Comparison of ENCODE assay signal across 29 cellular contexts in genomic region chr13:75170321-75170720, GRCh38.
"Had no signal": no experiment of that assay in that cellular context is flagged by ENCODE, and none has a peak within 500 bp of the region (broad histone marks: within the 10 kb centered on the region; RNA-seq: fewer than 3 reads in every experiment).

No MANE protein-coding gene starts in this region.

- DNase-seq: activated B cell treated with CpG ODN at 0.5 μM for 24 hours; activated CD4-positive, alpha-beta T cell treated with anti-CD3 and anti-CD28 coated beads for 1 hour; activated CD4-positive, alpha-beta T cell treated with anti-CD3 and anti-CD28 coated beads, Interleukin-2, amount 10 ng/mL, durations not matched to agents 24 days and 14 days; activated CD4-positive, alpha-beta T cell treated with anti-CD3 and anti-CD28 coated beads, Interleukin-2, amount 50 U/mL, for 48 hours; activated CD8-positive, alpha-beta memory T cell treated with anti-CD3 and anti-CD28 coated beads, Interleukin-2, amount 10 ng/mL, durations not matched to agents 7 days and 5 days; activated effector memory CD4-positive, alpha-beta T cell treated with Interleukin-2 at 50 U/mL for 16 hours; activated naive CD4-positive, alpha-beta T cell treated with Interleukin-2 at 50 U/mL for 16 hours; activated naive CD8-positive, alpha-beta T cell treated with anti-CD3 and anti-CD28 coated beads, Interleukin-2, amount 50 U/mL, for 24 hours; activated T-cell treated with anti-CD3 and anti-CD28 coated beads, Interleukin-2, amount 50 U/mL, for 24 hours; amniotic stem cell; body of pancreas; MG63; MV-4-11; NCI-H1092 treated with DMSO at 0.1 percent for 48 hours; NCI-H1417 treated with DMSO at 0.1 percent for 48 hours; NCI-H1694; NCI-H2029; NCI-H2107; NCI-H2171 treated with DMSO at 0.1 percent for 48 hours; NCI-H226; NCI-H526; NCI-H82; SIG-M5; T-helper 17 cell; T-helper 9 cell had no signal

- H3K4me3 Mint-ChIP-seq: activated B cell treated with CpG ODN at 0.5 μM for 24 hours; activated CD4-positive, alpha-beta T cell treated with anti-CD3 and anti-CD28 coated beads, Interleukin-2, amount 10 ng/mL, durations not matched to agents 24 days and 14 days; activated CD8-positive, alpha-beta memory T cell treated with anti-CD3 and anti-CD28 coated beads, Interleukin-2, amount 10 ng/mL, durations not matched to agents 7 days and 5 days; activated naive CD8-positive, alpha-beta T cell treated with anti-CD3 and anti-CD28 coated beads, Interleukin-2, amount 50 U/mL, for 24 hours; activated T-cell treated with anti-CD3 and anti-CD28 coated beads, Interleukin-2, amount 50 U/mL, for 24 hours; activated T-helper 1 cell treated with anti-CD3 and anti-CD28 coated beads, Interleukin-12 subunit alpha, Interleukin-12 subunit beta, Interleukin-2, Interleukin-4 antibody, amounts not matched to agents 30 ng/mL and 10 ng/mL and 1 ng/mL, durations not matched to agents 14 hours and 24 hours and 36 hours; T-helper 17 cell had no signal

- H3K27ac ChIP-seq: ascending aorta, body of pancreas, cardiac muscle cell had no signal

- ATAC-seq: activated CD8-positive, alpha-beta memory T cell treated with anti-CD3 and anti-CD28 coated beads, Interleukin-2, amount 10 ng/mL, durations not matched to agents 7 days and 5 days; activated naive CD4-positive, alpha-beta T cell treated with anti-CD3 and anti-CD28 coated beads, Interleukin-2, amount 50 U/mL, for 72 hours; activated naive CD8-positive, alpha-beta T cell treated with anti-CD3 and anti-CD28 coated beads, Interleukin-2, amount 50 U/mL, for 24 hours; body of pancreas; T-helper 17 cell had no signal

- H3K36me3 ChIP-seq: ascending aorta, cardiac muscle cell, MG63 had no signal

- H3K27me3 ChIP-seq: ascending aorta, body of pancreas, cardiac muscle cell, MG63 had no signal

- H3K4me1 ChIP-seq: ascending aorta, body of pancreas had no signal

- H3K36me3 Mint-ChIP-seq: activated CD8-positive, alpha-beta memory T cell treated with anti-CD3 and anti-CD28 coated beads, Interleukin-2, amount 10 ng/mL, durations not matched to agents 7 days and 5 days; activated naive CD4-positive, alpha-beta T cell treated with anti-CD3 and anti-CD28 coated beads, Interleukin-2, amount 50 U/mL, for 72 hours had no signal

- H3K9me3 ChIP-seq: ascending aorta, body of pancreas, MG63 had no signal

- H3K27ac Mint-ChIP-seq: activated B cell treated with CpG ODN at 0.5 μM for 24 hours; activated CD4-positive, alpha-beta T cell treated with anti-CD3 and anti-CD28 coated beads, Interleukin-2, amount 10 ng/mL, durations not matched to agents 24 days and 14 days; activated CD8-positive, alpha-beta memory T cell treated with anti-CD3 and anti-CD28 coated beads, Interleukin-2, amount 10 ng/mL, durations not matched to agents 7 days and 5 days; activated naive CD4-positive, alpha-beta T cell treated with anti-CD3 and anti-CD28 coated beads, Interleukin-2, amount 50 U/mL, for 72 hours; activated naive CD8-positive, alpha-beta T cell treated with anti-CD3 and anti-CD28 coated beads, Interleukin-2, amount 50 U/mL, for 24 hours; activated T-cell treated with anti-CD3 and anti-CD28 coated beads, Interleukin-2, amount 50 U/mL, for 24 hours; activated T-helper 1 cell treated with anti-CD3 and anti-CD28 coated beads, Interleukin-12 subunit alpha, Interleukin-12 subunit beta, Interleukin-2, Interleukin-4 antibody, amounts not matched to agents 30 ng/mL and 10 ng/mL and 1 ng/mL, durations not matched to agents 14 hours and 24 hours and 36 hours; T-helper 17 cell had no signal

- H3K4me3 ChIP-seq: ascending aorta, body of pancreas, cardiac muscle cell, MG63 had no signal

- H3K9me3 Mint-ChIP-seq: activated CD4-positive, alpha-beta T cell treated with anti-CD3 and anti-CD28 coated beads, Interleukin-2, amount 10 ng/mL, durations not matched to agents 24 days and 14 days; activated naive CD4-positive, alpha-beta T cell treated with anti-CD3 and anti-CD28 coated beads, Interleukin-2, amount 50 U/mL, for 72 hours; activated naive CD8-positive, alpha-beta T cell treated with anti-CD3 and anti-CD28 coated beads, Interleukin-2, amount 50 U/mL, for 24 hours; activated T-cell treated with anti-CD3 and anti-CD28 coated beads, Interleukin-2, amount 50 U/mL, for 24 hours; activated T-helper 1 cell treated with anti-CD3 and anti-CD28 coated beads, Interleukin-12 subunit alpha, Interleukin-12 subunit beta, Interleukin-2, Interleukin-4 antibody, amounts not matched to agents 30 ng/mL and 10 ng/mL and 1 ng/mL, durations not matched to agents 14 hours and 24 hours and 36 hours had no signal

- H3K4me1 Mint-ChIP-seq: activated B cell treated with CpG ODN at 0.5 μM for 24 hours; activated CD4-positive, alpha-beta T cell treated with anti-CD3 and anti-CD28 coated beads, Interleukin-2, amount 10 ng/mL, durations not matched to agents 24 days and 14 days; activated CD8-positive, alpha-beta memory T cell treated with anti-CD3 and anti-CD28 coated beads, Interleukin-2, amount 10 ng/mL, durations not matched to agents 7 days and 5 days had no signal
